In genomic region chr19:58500242-58500641, GRCh38 we compare ENCODE assay signal across 7 cellular contexts. TPM values are rescaled to one million over a fixed set of nuclear protein-coding genes. Genes with fewer than 3 reads are reported as not detected.
A peak's percentile ranks its signal among the peaks of the same experiment; 100 is the strongest.
DNase-seq lines count a peak whose midpoint lies in the region; ATAC-seq and TF ChIP-seq lines count a peak whose summit lies in the region.
"Had no signal": no experiment of that assay in that cellular context is flagged by ENCODE, and none has a peak within 500 bp of the region (broad histone marks: within the 10 kb centered on the region; RNA-seq: fewer than 3 reads in every experiment).

No MANE protein-coding gene starts in this region.

- intact Hi-C loops in Caco-2 (cut with micrococcal nuclease; ENCODE audit: unreplicated experiment) (no loop called here), lower lobe of right lung (cut with DNase I) (no loop called here)
- intact Hi-C loops in activated T-helper 2 cell treated with anti-CD3 and anti-CD28 coated beads, Interferon-gamma antibody, Interleukin-2, Interleukin-4, amounts not matched to agents 10 μg/mL and 5 μg/mL and 100 μg/mL, durations not matched to agents 14 hours and 24 hours and 36 hours (cut with micrococcal nuclease), result no loop called here

- no TSS peak for BruUV-seq in Caco-2 (replicated peaks; lab: Mats Ljungman, UMichigan)

- no peaks in the 10 kb centered on the region for H3K27me3 Mint-ChIP-seq in Caco-2 (ENCODE audit: insufficient read depth, unreplicated experiment)
- no peaks in the 10 kb centered on the region for H3K27me3 Mint-ChIP-seq in activated T-helper 2 cell treated with anti-CD3 and anti-CD28 coated beads, Interferon-gamma antibody, Interleukin-2, Interleukin-4, amounts not matched to agents 10 μg/mL and 5 μg/mL and 100 μg/mL, durations not matched to agents 14 hours and 24 hours and 36 hours (ENCODE audit: low read depth)

- H3K9me3 ChIP-seq in Caco-2 (no peaks in the 10 kb centered on the region), lower lobe of right lung (no peaks in the 10 kb centered on the region)
- H3K9me3 ChIP-seq: MG63 had no signal

- H3K4me3 Mint-ChIP-seq in Caco-2 (ENCODE audit: unreplicated experiment), result peak overlapping the region; percentile 78
- H3K4me3 Mint-ChIP-seq in activated T-helper 2 cell treated with anti-CD3 and anti-CD28 coated beads, Interferon-gamma antibody, Interleukin-2, Interleukin-4, amounts not matched to agents 10 μg/mL and 5 μg/mL and 100 μg/mL, durations not matched to agents 14 hours and 24 hours and 36 hours (ENCODE audit: low read depth), result peak overlapping the region; percentile 99

- H3K36me3 Mint-ChIP-seq in Caco-2 (ENCODE audit: insufficient read depth, unreplicated experiment), result no peaks in the 10 kb centered on the region
- H3K36me3 Mint-ChIP-seq in activated T-helper 2 cell treated with anti-CD3 and anti-CD28 coated beads, Interferon-gamma antibody, Interleukin-2, Interleukin-4, amounts not matched to agents 10 μg/mL and 5 μg/mL and 100 μg/mL, durations not matched to agents 14 hours and 24 hours and 36 hours (ENCODE audit: low read depth), result peaks cover 5% of the 10 kb centered on the region

- H3K27ac ChIP-seq in lower lobe of right lung, result peak overlapping the region; percentile 85

- peaks cover 21% of the 10 kb centered on the region for H3K9me3 Mint-ChIP-seq in Caco-2 (ENCODE audit: unreplicated experiment)
- peaks cover 12% of the 10 kb centered on the region for H3K9me3 Mint-ChIP-seq in activated T-helper 2 cell treated with anti-CD3 and anti-CD28 coated beads, Interferon-gamma antibody, Interleukin-2, Interleukin-4, amounts not matched to agents 10 μg/mL and 5 μg/mL and 100 μg/mL, durations not matched to agents 14 hours and 24 hours and 36 hours

- POLR2A ChIA-PET in Caco-2 (lab: Charles Lee), result no interaction called here

- H3K4me1 ChIP-seq in Caco-2 (peaks cover 8% of the 10 kb centered on the region; the same call in 1 of the 2 replicates), lower lobe of right lung (peaks cover 21% of the 10 kb centered on the region)

- H3K27ac Mint-ChIP-seq in Caco-2 (ENCODE audit: unreplicated experiment), result no peak overlapping the region
- no peak overlapping the region for H3K27ac Mint-ChIP-seq in activated T-helper 2 cell treated with anti-CD3 and anti-CD28 coated beads, Interferon-gamma antibody, Interleukin-2, Interleukin-4, amounts not matched to agents 10 μg/mL and 5 μg/mL and 100 μg/mL, durations not matched to agents 14 hours and 24 hours and 36 hours

- no peaks in the 10 kb centered on the region for H3K27me3 ChIP-seq in Caco-2 (replicated peaks; ENCODE audit: control insufficient read depth, insufficient read depth, low read length)
- no peaks in the 10 kb centered on the region for H3K27me3 ChIP-seq in lower lobe of right lung (ENCODE audit: low read depth)
- H3K27me3 ChIP-seq: MG63 had no signal

- H3K4me3 ChIP-seq in Caco-2 (ENCODE audit: low read depth, low read length) (peak overlapping the region; percentile 66), lower lobe of right lung (peak overlapping the region; percentile 65)

- peaks cover 7% of the 10 kb centered on the region for H3K4me1 Mint-ChIP-seq in Caco-2 (ENCODE audit: low read depth, unreplicated experiment)
- H3K4me1 Mint-ChIP-seq in activated T-helper 2 cell treated with anti-CD3 and anti-CD28 coated beads, Interferon-gamma antibody, Interleukin-2, Interleukin-4, amounts not matched to agents 10 μg/mL and 5 μg/mL and 100 μg/mL, durations not matched to agents 14 hours and 24 hours and 36 hours (ENCODE audit: low read depth), result peaks cover 19% of the 10 kb centered on the region

- no peaks in the 10 kb centered on the region for H3K36me3 ChIP-seq in Caco-2 (ENCODE audit: control insufficient read depth, insufficient read depth, low read length)
- no peaks in the 10 kb centered on the region for H3K36me3 ChIP-seq in lower lobe of right lung
- H3K36me3 ChIP-seq: MG63 had no signal

- TF ChIP-seq CTCF in Caco-2 (IDR thresholded peaks at IDR 0.05; ENCODE audit: insufficient read depth in 1 of 2, low read depth in 1 of 2, low read length in 1 of 2, severe bottlenecking in 1 of 2, unreplicated experiment in 1 of 2), result no peak
- TF ChIP-seq CTCF in lower lobe of right lung (IDR thresholded peaks at IDR 0.05), result no peak

- DNase-seq in Caco-2 (no peak), lower lobe of right lung (no peak), activated gamma-delta T cell treated with Interleukin-2 at 50 U/mL for 16 hours (no peak), inferior parietal cortex (ENCODE audit: extremely low spot score) (no peak), 8988T (no peak)
- no peak for DNase-seq in activated T-helper 2 cell treated with anti-CD3 and anti-CD28 coated beads, Interferon-gamma antibody, Interleukin-2, Interleukin-4, amounts not matched to agents 10 μg/mL and 5 μg/mL and 100 μg/mL, durations not matched to agents 14 hours and 24 hours and 36 hours (ENCODE audit: low spot score)
- DNase-seq: MG63 had no signal

- no peak for ATAC-seq in lower lobe of right lung

- CTCF ChIA-PET in Caco-2 (lab: Charles Lee), result interaction anchor here (3.0 kb wide), 1 partner anchor 20 kb away, joined by 14 read pairs; the partner anchor contains the start of gene ZBTB45

RNA-seq across cellular contexts. Expression of gene SLC27A5, which starts 11.6 kb away (rescaled TPM):
- total RNA-seq in Caco-2 (2022), result 10.3 and 12.5 TPM in 2 replicates
- total RNA-seq in activated T-helper 2 cell treated with anti-CD3 and anti-CD28 coated beads, Interferon-gamma antibody, Interleukin-2, Interleukin-4, amounts not matched to agents 10 μg/mL and 5 μg/mL and 100 μg/mL, durations not matched to agents 14 hours and 24 hours and 36 hours, result 23.0 and 23.5 TPM in 2 replicates
- total RNA-seq in lower lobe of right lung, result 6.6 TPM

RNA-seq across cellular contexts. Expression of gene ZBTB45, which starts 19.4 kb away (rescaled TPM):
- total RNA-seq in Caco-2 (2022) (14.6 and 14.8 TPM in 2 replicates), lower lobe of right lung (14.1 TPM)
- total RNA-seq in activated T-helper 2 cell treated with anti-CD3 and anti-CD28 coated beads, Interferon-gamma antibody, Interleukin-2, Interleukin-4, amounts not matched to agents 10 μg/mL and 5 μg/mL and 100 μg/mL, durations not matched to agents 14 hours and 24 hours and 36 hours, result 16.6 and 17.7 TPM in 2 replicates

RNA-seq across cellular contexts. Expression of gene ZNF446, which starts 24.1 kb away (rescaled TPM):
- total RNA-seq in Caco-2 (2022) (8.6 and 9.7 TPM in 2 replicates), lower lobe of right lung (9.1 TPM)
- total RNA-seq in activated T-helper 2 cell treated with anti-CD3 and anti-CD28 coated beads, Interferon-gamma antibody, Interleukin-2, Interleukin-4, amounts not matched to agents 10 μg/mL and 5 μg/mL and 100 μg/mL, durations not matched to agents 14 hours and 24 hours and 36 hours, result 6.6 and 6.9 TPM in 2 replicates

RNA-seq across cellular contexts. Expression of gene ZNF324, which starts 33.4 kb away (rescaled TPM):
- total RNA-seq in Caco-2 (2022) (9.8 and 10.6 TPM in 2 replicates), lower lobe of right lung (10.0 TPM)
- total RNA-seq in activated T-helper 2 cell treated with anti-CD3 and anti-CD28 coated beads, Interferon-gamma antibody, Interleukin-2, Interleukin-4, amounts not matched to agents 10 μg/mL and 5 μg/mL and 100 μg/mL, durations not matched to agents 14 hours and 24 hours and 36 hours, result 11.6 and 12.3 TPM in 2 replicates

RNA-seq across cellular contexts. Expression of gene TRIM28, which starts 43.6 kb away (rescaled TPM):
- total RNA-seq in Caco-2 (2022) (837 and 863 TPM in 2 replicates), lower lobe of right lung (233 TPM)
- total RNA-seq in activated T-helper 2 cell treated with anti-CD3 and anti-CD28 coated beads, Interferon-gamma antibody, Interleukin-2, Interleukin-4, amounts not matched to agents 10 μg/mL and 5 μg/mL and 100 μg/mL, durations not matched to agents 14 hours and 24 hours and 36 hours, result 658 and 662 TPM in 2 replicates
